ENCODE assay signal across 16 cellular contexts in the genomic region with DNA sequence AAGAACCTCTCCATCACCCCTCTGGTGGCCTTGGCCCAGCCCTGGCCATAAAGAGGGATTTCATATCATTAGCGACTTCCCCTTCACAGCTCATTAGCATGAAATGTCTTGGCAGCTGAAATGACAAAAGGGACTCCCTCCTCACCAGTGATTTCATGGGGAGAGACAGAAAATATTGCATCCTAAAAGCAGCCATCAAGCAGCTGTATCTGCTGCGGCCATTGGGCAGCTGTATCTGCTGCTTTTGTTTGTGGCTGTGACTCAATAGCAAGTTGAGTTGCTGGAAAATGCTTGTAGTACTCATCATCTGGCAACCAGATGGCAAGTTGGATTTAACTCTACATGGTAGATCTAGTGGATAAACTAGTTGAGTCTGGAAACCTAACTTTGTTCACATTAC.
DNase-seq lines count a peak whose midpoint lies in the region.
"Had no signal": no experiment of that assay in that cellular context is flagged by ENCODE, and none has a peak within 500 bp of the region (broad histone marks: within the 10 kb centered on the region; RNA-seq: fewer than 3 reads in every experiment).

No MANE protein-coding gene starts in this region.

- H3K4me1 ChIP-seq in mesendoderm (ENCODE audit: control insufficient read depth, low read depth, low read length), result no peaks in the 10 kb centered on the region
- H3K4me1 ChIP-seq: neural progenitor cell had no signal

- no peak overlapping the region for H2BK5ac ChIP-seq in mesendoderm (ENCODE audit: low read length)

- H3K27me3 ChIP-seq in mesendoderm (ENCODE audit: insufficient read depth, low read length, poor library complexity), result no peaks in the 10 kb centered on the region
- H3K27me3 ChIP-seq: neural progenitor cell had no signal

- no peak overlapping the region for H2BK15ac ChIP-seq in mesendoderm (replicated peaks; ENCODE audit: low read depth)

- no peak overlapping the region for H3K9ac ChIP-seq in mesendoderm (ENCODE audit: low read length)
- H3K9ac ChIP-seq: neural progenitor cell had no signal

- no peak overlapping the region for H4K5ac ChIP-seq in mesendoderm (ENCODE audit: low read length)

- H2AK5ac ChIP-seq in mesendoderm (ENCODE audit: low read length), result no peak overlapping the region

- DNase-seq in Daoy (ENCODE audit: low read depth) (peak; percentile 39), LHCN-M2 (ENCODE audit: low read depth) (peak; percentile 98), amniotic epithelial cell (ENCODE audit: low read depth) (peak; percentile 77), mesendoderm (no peak)
- DNase-seq in activated CD4-positive, CD25-positive, alpha-beta regulatory T cell treated with anti-CD3 and anti-CD28 coated beads, Interleukin-2, amount 50 U/mL, for 72 hours, result no peak
- DNase-seq in activated CD8-positive, alpha-beta memory T cell treated with anti-CD3 and anti-CD28 coated beads, Interleukin-2, amount 50 U/mL, for 4 hours, result no peak
- DNase-seq in activated CD4-positive, alpha-beta T cell treated with anti-CD3 and anti-CD28 coated beads for 4 hours, result no peak
- DNase-seq: activated CD4-positive, alpha-beta T cell treated with anti-CD3 and anti-CD28 coated beads for 48 hours; COR-L47; hypothalamus; left ventricle myocardium superior; NCI-H1930; small intestine; SW 1271 had no signal

- H3K56ac ChIP-seq in mesendoderm (ENCODE audit: low read length), result no peak overlapping the region

- H3K4me2 ChIP-seq in mesendoderm (ENCODE audit: low read length), result no peak overlapping the region
- H3K4me2 ChIP-seq: neural progenitor cell had no signal

- H3K4me3 ChIP-seq in mesendoderm (ENCODE audit: low read length), result no peak overlapping the region
- H3K4me3 ChIP-seq: K562, neural progenitor cell had no signal

- H2BK120ac ChIP-seq in mesendoderm (ENCODE audit: low read depth, low read length), result no peak overlapping the region

- no peaks in the 10 kb centered on the region for H3K79me1 ChIP-seq in mesendoderm (ENCODE audit: low read length)

- no CpG with 5 or more reads among the region's 2 CpGs for WGBS in mesendoderm (ENCODE audit: extremely low coverage, insufficient coverage, low lambda C conversion rate)

- no peaks in the 10 kb centered on the region for H3K36me3 ChIP-seq in mesendoderm (ENCODE audit: control insufficient read depth, insufficient read depth, low read length)
- H3K36me3 ChIP-seq: neural progenitor cell had no signal

- no peak overlapping the region for H4K8ac ChIP-seq in mesendoderm (ENCODE audit: low read depth, low read length)

- H3K79me2 ChIP-seq in mesendoderm (ENCODE audit: control insufficient read depth, insufficient read depth, low read length), result no peaks in the 10 kb centered on the region

- no peak overlapping the region for H3K27ac ChIP-seq in mesendoderm (ENCODE audit: low read depth, low read length)
- H3K27ac ChIP-seq: neural progenitor cell had no signal

- no peak overlapping the region for H3K4ac ChIP-seq in mesendoderm (ENCODE audit: low read depth, low read length)

- no peak overlapping the region for H3K23ac ChIP-seq in mesendoderm (ENCODE audit: low read length)

- H3K18ac ChIP-seq in mesendoderm (ENCODE audit: low read length), result peak overlapping the region; percentile 30

Comparison
In these comparisons a context has a peak if more than half of its experiments do, and no peak if none do; other contexts are left out.
1. DNase-seq: peak in Daoy (single experiment), LHCN-M2 (single experiment) and amniotic epithelial cell (single experiment); none in mesendoderm (single experiment), activated CD4-positive, CD25-positive, alpha-beta regulatory T cell treated with anti-CD3 and anti-CD28 coated beads, Interleukin-2, amount 50 U/mL, for 72 hours (single experiment), activated CD8-positive, alpha-beta memory T cell treated with anti-CD3 and anti-CD28 coated beads, Interleukin-2, amount 50 U/mL, for 4 hours (single experiment) and activated CD4-positive, alpha-beta T cell treated with anti-CD3 and anti-CD28 coated beads for 4 hours (0 of 2).